Comparison of ENCODE assay signal across 8 cellular contexts in genomic region chr11:45872513-45873356, GRCh38. TPM values are rescaled to one million over a fixed set of nuclear protein-coding genes. Genes with fewer than 3 reads are reported as not detected.
DNase-seq lines count a peak whose midpoint lies in the region; ATAC-seq and TF ChIP-seq lines count a peak whose summit lies in the region.

No MANE protein-coding gene starts in this region.

- H3K79me2 ChIP-seq in ACC112 (ENCODE audit: control insufficient read depth, insufficient read depth, low read length, unreplicated experiment), result no peaks in the 10 kb centered on the region

- H3K36me3 ChIP-seq in ACC112 (ENCODE audit: insufficient read depth, low read length), result peaks cover 3% of the 10 kb centered on the region; the same call in 1 of the 2 replicates
- peaks cover 23 to 100% (median 45%) of the 10 kb centered on the region in 3 donors for H3K36me3 ChIP-seq in esophagus squamous epithelium

- H3K4me3 Mint-ChIP-seq in natural killer cell, result peak overlapping the region; percentile 9

- H3K4me1 ChIP-seq in ACC112 (ENCODE audit: control insufficient read depth, insufficient read depth, low read length, unreplicated experiment) (peaks cover 9% of the 10 kb centered on the region), esophagus squamous epithelium (no peaks in the 10 kb centered on the region)

- no peak overlapping the region for H3K4me3 ChIP-seq in ACC112 (ENCODE audit: low read depth, low read length)
- no peak overlapping the region for H3K4me3 ChIP-seq in esophagus squamous epithelium

- H2AFZ ChIP-seq in ACC112 (ENCODE audit: low read length, unreplicated experiment), result no peak overlapping the region

- H3K27me3 Mint-ChIP-seq in natural killer cell (ENCODE audit: low read depth in 2 of 2), result no peaks in the 10 kb centered on the region

- TF ChIP-seq CTCF in VCaP (conservative IDR thresholded peaks at IDR 0.05) (peak; percentile 76), esophagus squamous epithelium (IDR thresholded peaks at IDR 0.05) (peak in 4 of 6 experiments; percentile 44 to 66 (median 51)), natural killer cell (IDR thresholded peaks at IDR 0.05) (peak; percentile 52)

- WGBS in esophagus squamous epithelium, 2 donors, result 71 to 72% methylated on average over 9 of the region's 10 CpGs

- H3K4me1 Mint-ChIP-seq in natural killer cell, result peaks cover 0 to 11% of the 10 kb centered on the region in 2 donors

- H3K36me3 Mint-ChIP-seq in natural killer cell, result peaks cover 8% of the 10 kb centered on the region

- DNase-seq in GM04503 (ENCODE audit: low read depth) (peak; percentile 95), NCI-H1694 (lab: John Stamatoyannopoulos, UW) (peak; percentile 41), esophagus squamous epithelium (lab: John Stamatoyannopoulos, UW) (no peak), natural killer cell (no peak)

- ATAC-seq in natural killer cell (peak; percentile 66 to 78 (median 71)), HG02678 (IDR thresholded peaks at IDR 0.05; ENCODE audit: unreplicated experiment) (no peak), GM18519 (IDR thresholded peaks at IDR 0.05; ENCODE audit: low FRiP score, unreplicated experiment) (no peak)

- H3K27ac Mint-ChIP-seq in natural killer cell, result no peak overlapping the region

- H3K9me3 ChIP-seq in esophagus squamous epithelium, result no peaks in the 10 kb centered on the region

- no peaks in the 10 kb centered on the region for H3K9me3 Mint-ChIP-seq in natural killer cell

- H3K27ac ChIP-seq in ACC112 (ENCODE audit: low read depth, low read length) (peak overlapping the region; percentile 45), VCaP (no peak overlapping the region), esophagus squamous epithelium (no peak overlapping the region)

- intact Hi-C loops in esophagus squamous epithelium (cut with DNase I) (no loop called here), natural killer cell (cut with micrococcal nuclease) (loop anchor here (10.0 kb wide), 1 partner anchor 132 kb away; no protein-coding TSS in a partner anchor)

- no peaks in the 10 kb centered on the region for H3K27me3 ChIP-seq in ACC112 (ENCODE audit: insufficient read depth, low read length)
- H3K27me3 ChIP-seq in esophagus squamous epithelium, result no peaks in the 10 kb centered on the region

- no peak for TF ChIP-seq POLR2A in esophagus squamous epithelium (IDR thresholded peaks at IDR 0.05)

RNA-seq across cellular contexts. Expression of gene MAPK8IP1, which starts 12.7 kb away (rescaled TPM):
- total RNA-seq in esophagus squamous epithelium (1 to 10 TPM in 3 of 4 donors, under 1 TPM in 1; 0.57 to 4.0 (median 1.3) TPM), natural killer cell (10 to 100 TPM in 2 of 3 donors, 1 to 10 TPM in 1; 9.7 to 21.5 (median 13.9) TPM)

RNA-seq across cellular contexts. Expression of gene CRY2, which starts 25.5 kb away (rescaled TPM):
- total RNA-seq in esophagus squamous epithelium (10 to 100 TPM in 3 of 4 donors, 1 to 10 TPM in 1; 5.6 to 21.0 (median 13.4) TPM), natural killer cell (100 to 1,000 TPM; 124 to 214 (median 141) TPM)

RNA-seq across cellular contexts. Expression of gene FREY1, which starts 34.3 kb away (rescaled TPM):
- total RNA-seq in esophagus squamous epithelium, result 1 to 10 TPM in 2 of 4 donors, under 1 TPM in 1, not detected in 1; 0.57 to 2.1 (median 1.2) TPM
- 1 to 10 TPM; 3.7 to 6.8 (median 3.9) TPM for total RNA-seq in natural killer cell

RNA-seq across cellular contexts. Expression of gene PEX16, which starts 44.9 kb away (rescaled TPM):
- 10 to 100 TPM; 18.3 to 25.5 (median 22.1) TPM for total RNA-seq in esophagus squamous epithelium
- total RNA-seq in natural killer cell, result 10 to 100 TPM; 61.3 to 75.8 (median 67.6) TPM

RNA-seq across cellular contexts. Expression of gene LARGE2, which starts 49.7 kb away (rescaled TPM):
- 10 to 100 TPM; 12.4 to 18.3 (median 15.5) TPM for total RNA-seq in esophagus squamous epithelium
- 1 to 10 TPM in 2 of 3 donors, under 1 TPM in 1; 0.40 to 1.7 (median 1.0) TPM for total RNA-seq in natural killer cell

Comparison
In these comparisons a context has a peak if more than half of its experiments do, and no peak if none do; other contexts are left out.
1. DNase-seq: peak in GM04503 (single experiment) and NCI-H1694 (single experiment); none in esophagus squamous epithelium (single experiment) and natural killer cell (single experiment).
2. ATAC-seq: peak in natural killer cell (3 of 3); none in HG02678 (single experiment) and GM18519 (single experiment).
3. RNA of gene CRY2, which starts 25.5 kb away (total RNA-seq): 124 to 214 TPM in natural killer cell; 5.6 to 21.0 TPM in esophagus squamous epithelium; every median in the first group is over 4 times any median in the second.
4. Peak in every context shown above with its lines, with median percentiles within 50 percentile points of each other: CTCF ChIP-seq.